ENCODE assay signal across 9 cellular contexts in genomic region chr2:47172156-47172921, GRCh38. TPM values are rescaled to one million over a fixed set of nuclear protein-coding genes. Genes with fewer than 3 reads are reported as not detected.
DNase-seq lines count a peak whose midpoint lies in the region; ATAC-seq and TF ChIP-seq lines count a peak whose summit lies in the region.
"Had no signal": no experiment of that assay in that cellular context is flagged by ENCODE, and none has a peak within 500 bp of the region (broad histone marks: within the 10 kb centered on the region; RNA-seq: fewer than 3 reads in every experiment).

No MANE protein-coding gene starts in this region.

- POLR2A ChIA-PET in activated CD4-positive, alpha-beta T cell treated with anti-CD3 and anti-CD28 coated beads, Interleukin-2, amount 10 ng/mL, durations not matched to agents 7 days and 5 days (lab: Charles Lee), result no interaction called here
- POLR2A ChIA-PET in T-cell (lab: Charles Lee), result interaction anchor here (0.5 to 2.2 kb wide), 11 partner anchors 7 to 953 kb away, joined by 3 to 16 read pairs (median 4); no protein-coding TSS in a partner anchor

- CTCF ChIA-PET in activated CD4-positive, alpha-beta T cell treated with anti-CD3 and anti-CD28 coated beads, Interleukin-2, amount 10 ng/mL, durations not matched to agents 7 days and 5 days (lab: Charles Lee), result interaction anchor here (0.6 to 1.8 kb wide), 7 partner anchors 8 to 82 kb away, joined by 3 to 4 read pairs (median 3); no protein-coding TSS in a partner anchor
- CTCF ChIA-PET in T-cell (lab: Charles Lee), result interaction anchor here (0.6 to 1.0 kb wide), 7 partner anchors 17 to 231 kb away, joined by 3 to 9 read pairs (median 3); partner anchors contain the start of genes MSH2 (in 1 of the 2) and STPG4 (in 1 of the 2)

- no peaks in the 10 kb centered on the region for H3K9me3 Mint-ChIP-seq in activated CD4-positive, alpha-beta T cell treated with anti-CD3 and anti-CD28 coated beads, Interleukin-2, amount 10 ng/mL, durations not matched to agents 7 days and 5 days
- H3K9me3 Mint-ChIP-seq in T-cell, result no peaks in the 10 kb centered on the region
- no peaks in the 10 kb centered on the region for H3K9me3 Mint-ChIP-seq in stimulated activated naive CD8-positive, alpha-beta T cell treated with anti-CD3 and anti-CD28 coated beads, Interleukin-15, amount 100 ng/mL, for 72 hours
- H3K9me3 Mint-ChIP-seq: activated B cell treated with CpG ODN at 0.5 μM for 24 hours had no signal

- ATAC-seq in T-cell (replicated peaks in 1 of 4) (no peak), GM21619 (IDR thresholded peaks at IDR 0.05; ENCODE audit: unreplicated experiment) (no peak), GM18858 (IDR thresholded peaks at IDR 0.05; ENCODE audit: unreplicated experiment) (no peak)
- ATAC-seq in stimulated activated naive CD8-positive, alpha-beta T cell treated with anti-CD3 and anti-CD28 coated beads, Interleukin-15, amount 100 ng/mL, for 72 hours, result no peak

- no peaks in the 10 kb centered on the region for H3K27me3 Mint-ChIP-seq in activated CD4-positive, alpha-beta T cell treated with anti-CD3 and anti-CD28 coated beads, Interleukin-2, amount 10 ng/mL, durations not matched to agents 7 days and 5 days
- H3K27me3 Mint-ChIP-seq in T-cell, result peaks cover 0 to 5% of the 10 kb centered on the region in 2 donors
- H3K27me3 Mint-ChIP-seq in stimulated activated naive CD8-positive, alpha-beta T cell treated with anti-CD3 and anti-CD28 coated beads, Interleukin-15, amount 100 ng/mL, for 72 hours, result no peaks in the 10 kb centered on the region
- H3K27me3 Mint-ChIP-seq: activated B cell treated with CpG ODN at 0.5 μM for 24 hours had no signal

- H3K4me1 Mint-ChIP-seq in activated CD4-positive, alpha-beta T cell treated with anti-CD3 and anti-CD28 coated beads, Interleukin-2, amount 10 ng/mL, durations not matched to agents 7 days and 5 days, result peaks cover 66% of the 10 kb centered on the region
- peaks cover 72 to 79% (median 77%) of the 10 kb centered on the region in 3 donors for H3K4me1 Mint-ChIP-seq in T-cell
- peaks cover 80% of the 10 kb centered on the region for H3K4me1 Mint-ChIP-seq in stimulated activated naive CD8-positive, alpha-beta T cell treated with anti-CD3 and anti-CD28 coated beads, Interleukin-15, amount 100 ng/mL, for 72 hours

- peak overlapping the region; percentile 95 for H3K4me3 Mint-ChIP-seq in activated CD4-positive, alpha-beta T cell treated with anti-CD3 and anti-CD28 coated beads, Interleukin-2, amount 10 ng/mL, durations not matched to agents 7 days and 5 days
- H3K4me3 Mint-ChIP-seq in T-cell, result peak overlapping the region; percentile 95 to 97 (median 96)
- peak overlapping the region; percentile 94 to 98 for H3K4me3 Mint-ChIP-seq in stimulated activated naive CD8-positive, alpha-beta T cell treated with anti-CD3 and anti-CD28 coated beads, Interleukin-15, amount 100 ng/mL, for 72 hours

- peak overlapping the region; percentile 83 to 93 for H3K4me3 ChIP-seq in foreskin fibroblast (ENCODE audit: low read depth in 1 of 2, low read length in 2 of 2)

- no peak for TF ChIP-seq CTCF in foreskin fibroblast (IDR thresholded peaks at IDR 0.05; ENCODE audit: low read depth, low read length)

- DNase-seq in activated CD4-positive, alpha-beta T cell treated with anti-CD3 and anti-CD28 coated beads, Interleukin-2, amount 10 ng/mL, durations not matched to agents 7 days and 5 days, result no peak
- DNase-seq in activated CD4-positive, alpha-beta T cell treated with anti-CD3 and anti-CD28 coated beads, Interleukin-2, amount 50 U/mL, for 1 hour, result no peak
- no peak for DNase-seq in T-cell
- no peak for DNase-seq in foreskin fibroblast
- no peak for DNase-seq in stimulated activated naive CD8-positive, alpha-beta T cell treated with anti-CD3 and anti-CD28 coated beads, Interleukin-15, amount 100 ng/mL, for 72 hours
- DNase-seq in SK-N-DZ (ENCODE audit: low spot score), result no peak
- DNase-seq: activated B cell treated with CpG ODN at 0.5 μM for 24 hours had no signal

- H3K27ac Mint-ChIP-seq in activated CD4-positive, alpha-beta T cell treated with anti-CD3 and anti-CD28 coated beads, Interleukin-2, amount 10 ng/mL, durations not matched to agents 7 days and 5 days, result no peak overlapping the region
- peak overlapping the region; percentile 48 to 52 for H3K27ac Mint-ChIP-seq in T-cell
- peak overlapping the region in 1 of 2 donors; percentile 76 for H3K27ac Mint-ChIP-seq in stimulated activated naive CD8-positive, alpha-beta T cell treated with anti-CD3 and anti-CD28 coated beads, Interleukin-15, amount 100 ng/mL, for 72 hours

- peaks cover 55% of the 10 kb centered on the region for H3K36me3 Mint-ChIP-seq in activated CD4-positive, alpha-beta T cell treated with anti-CD3 and anti-CD28 coated beads, Interleukin-2, amount 10 ng/mL, durations not matched to agents 7 days and 5 days (ENCODE audit: low read depth)
- H3K36me3 Mint-ChIP-seq in T-cell, result peaks cover 24% of the 10 kb centered on the region

RNA-seq across cellular contexts. Expression of gene CALM2, which starts 4.0 kb away (rescaled TPM):
- 100 to 1,000 TPM; 476 to 478 TPM for total RNA-seq in activated CD4-positive, alpha-beta T cell treated with anti-CD3 and anti-CD28 coated beads, Interleukin-2, amount 10 ng/mL, durations not matched to agents 7 days and 5 days
- 100 to 1,000 TPM; 196 to 219 (median 209) TPM for total RNA-seq in T-cell
- 1,110 and 1,253 TPM in 2 replicates for polyA plus RNA-seq in SK-N-DZ (2014; cell fraction: cytosol; rRNA removed)
- 583 and 964 TPM in 2 replicates for polyA plus RNA-seq in SK-N-DZ (2014; cell fraction: nucleus; rRNA removed)

RNA-seq across cellular contexts. Expression of gene STPG4, which starts 17.2 kb away (rescaled TPM):
- total RNA-seq in activated CD4-positive, alpha-beta T cell treated with anti-CD3 and anti-CD28 coated beads, Interleukin-2, amount 10 ng/mL, durations not matched to agents 7 days and 5 days, result under 1 TPM; 0.44 to 0.64 TPM
- under 1 TPM in 2 of 5 donors, not detected in 3; 0.50 to 0.79 TPM for total RNA-seq in T-cell
- polyA plus RNA-seq in SK-N-DZ (2014; cell fraction: cytosol; rRNA removed), result not detected in 2 replicates
- 0.22 TPM in 1 of 2 replicates, not detected in the other for polyA plus RNA-seq in SK-N-DZ (2014; cell fraction: nucleus; rRNA removed)
